In the genomic region with DNA sequence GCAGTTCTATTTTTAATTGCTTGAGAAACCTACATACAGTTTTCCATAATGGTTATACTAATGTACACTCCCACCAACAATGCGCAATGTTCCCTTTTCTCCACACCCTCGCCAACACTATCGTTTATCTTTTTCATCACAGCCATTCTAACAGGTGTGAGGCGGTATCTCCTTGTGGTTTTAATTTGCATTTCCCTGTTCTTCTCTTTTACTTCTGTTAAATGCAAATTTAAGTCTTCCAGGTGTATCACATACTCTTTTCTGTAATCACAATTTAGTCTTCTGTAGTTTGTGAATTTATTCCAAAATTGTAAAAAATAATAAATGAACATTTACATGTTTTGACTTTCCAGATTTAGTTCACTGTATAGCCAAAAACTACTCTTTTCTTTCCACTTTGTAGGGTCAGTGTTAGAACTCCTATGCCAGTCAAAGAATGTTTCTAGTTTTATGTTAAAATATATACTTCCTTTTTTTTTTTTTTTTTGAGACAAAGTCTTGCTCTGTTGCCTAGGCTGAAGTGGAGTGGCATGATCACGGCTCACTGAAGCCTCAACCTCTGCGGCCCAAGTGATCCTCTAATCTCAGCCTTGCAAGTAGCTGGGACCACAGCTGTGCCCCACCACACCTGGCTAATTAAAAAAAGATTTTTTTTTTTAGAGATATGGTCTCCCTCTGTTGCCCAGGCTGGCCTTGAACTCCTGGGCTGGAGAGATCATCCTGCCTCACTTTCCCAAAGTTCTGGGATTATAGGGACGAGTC, we compare ENCODE assay signal across 10 cellular contexts. TPM values are rescaled to one million over a fixed set of nuclear protein-coding genes. Genes with fewer than 3 reads are reported as not detected.
A peak's percentile ranks its signal among the peaks of the same experiment; 100 is the strongest.
DNase-seq lines count a peak whose midpoint lies in the region; ATAC-seq and TF ChIP-seq lines count a peak whose summit lies in the region.
"Had no signal": no experiment of that assay in that cellular context is flagged by ENCODE, and none has a peak within 500 bp of the region (broad histone marks: within the 10 kb centered on the region; RNA-seq: fewer than 3 reads in every experiment).

No MANE protein-coding gene starts in this region.

- H3K27ac ChIP-seq in OCI-LY1 (ENCODE audit: low read depth, low read length, poor library complexity, severe bottlenecking), result peak overlapping the region; percentile 99

- H3K27me3 ChIP-seq in OCI-LY1 (ENCODE audit: insufficient read depth, low read length), result no peaks in the 10 kb centered on the region
- H3K27me3 ChIP-seq: BE2C had no signal

- peaks cover 84% of the 10 kb centered on the region for H3K4me1 ChIP-seq in OCI-LY1 (ENCODE audit: insufficient read depth, low read length, severe bottlenecking)

- peak overlapping the region; percentile 54 for H3K4me2 ChIP-seq in OCI-LY1 (ENCODE audit: low read length)

- H3K9me2 ChIP-seq in OCI-LY1 (ENCODE audit: low read depth, low read length), result no peaks in the 10 kb centered on the region

- peaks cover 4% of the 10 kb centered on the region; the same call in 1 of the 2 replicates for H3K36me3 ChIP-seq in OCI-LY1 (ENCODE audit: insufficient read depth, low read length)
- H3K36me3 ChIP-seq: BE2C had no signal

- peaks cover 2% of the 10 kb centered on the region for H3K36me3 Mint-ChIP-seq in activated CD4-positive, alpha-beta T cell treated with anti-CD3 and anti-CD28 coated beads for 36 hours (ENCODE audit: low read depth)

- H3K4me1 Mint-ChIP-seq in activated CD4-positive, alpha-beta T cell treated with anti-CD3 and anti-CD28 coated beads for 36 hours, result peaks cover 9% of the 10 kb centered on the region

- ATAC-seq in GM18499 (IDR thresholded peaks at IDR 0.05; ENCODE audit: insufficient read depth, unreplicated experiment) (peak; percentile 72), GM21390 (IDR thresholded peaks at IDR 0.05; ENCODE audit: unreplicated experiment) (peak; percentile 75), HG03045 (IDR thresholded peaks at IDR 0.05; ENCODE audit: unreplicated experiment) (peak; percentile 78)
- no peak for ATAC-seq in activated CD4-positive, alpha-beta T cell treated with anti-CD3 and anti-CD28 coated beads for 36 hours

- no peak overlapping the region for H2AFZ ChIP-seq in OCI-LY1 (ENCODE audit: low read length)

- H3K4me3 Mint-ChIP-seq in activated CD4-positive, alpha-beta T cell treated with anti-CD3 and anti-CD28 coated beads for 36 hours, result no peak overlapping the region

- H3F3A ChIP-seq in OCI-LY1 (ENCODE audit: insufficient read depth, low read length), result peaks cover 17% of the 10 kb centered on the region; the same call in 1 of the 2 replicates

- H3K79me2 ChIP-seq in OCI-LY1 (ENCODE audit: insufficient read depth, low read length), result no peaks in the 10 kb centered on the region

- no peaks in the 10 kb centered on the region for H3K9me3 ChIP-seq in OCI-LY1 (ENCODE audit: low read length)
- H3K9me3 ChIP-seq: BE2C had no signal

- TF ChIP-seq CTCF in OCI-LY1 (IDR thresholded peaks at IDR 0.05; ENCODE audit: low read length), result no peak

- H3K9me3 Mint-ChIP-seq in activated CD4-positive, alpha-beta T cell treated with anti-CD3 and anti-CD28 coated beads for 36 hours (ENCODE audit: low read depth), result no peaks in the 10 kb centered on the region

- intact Hi-C loops in activated CD4-positive, alpha-beta T cell treated with anti-CD3 and anti-CD28 coated beads for 36 hours (cut with DNase I, micrococcal nuclease), result no loop called here

- H4K20me1 ChIP-seq in OCI-LY1 (ENCODE audit: insufficient read depth, low read length), result no peaks in the 10 kb centered on the region

- CTCF ChIA-PET in activated CD4-positive, alpha-beta T cell treated with anti-CD3 and anti-CD28 coated beads for 36 hours (lab: Charles Lee), result interaction anchor here (0.7 kb wide), 1 partner anchor 95 kb away, joined by 4 read pairs; no protein-coding TSS in a partner anchor

- H3K27me3 Mint-ChIP-seq in activated CD4-positive, alpha-beta T cell treated with anti-CD3 and anti-CD28 coated beads for 36 hours, result no peaks in the 10 kb centered on the region

- H3K9ac ChIP-seq in OCI-LY1 (ENCODE audit: low read length), result peak overlapping the region; percentile 61

- DNase-seq in activated CD4-positive, alpha-beta T cell treated with anti-CD3 and anti-CD28 coated beads for 36 hours, result no peak
- DNase-seq in SHP77 treated with DMSO at 0.1 percent for 48 hours (lab: John Stamatoyannopoulos, UW), result no peak
- no peak for DNase-seq in activated effector memory CD4-positive, alpha-beta T cell treated with Interleukin-2 at 50 U/mL for 16 hours
- no peak for DNase-seq in T1000 (lab: John Stamatoyannopoulos, UW)
- DNase-seq: BE2C, IMR-90 had no signal

- H3K4me3 ChIP-seq in OCI-LY1 (ENCODE audit: low read depth, low read length, poor library complexity, severe bottlenecking), result peak overlapping the region; percentile 38

- POLR2A ChIA-PET in activated CD4-positive, alpha-beta T cell treated with anti-CD3 and anti-CD28 coated beads for 36 hours (lab: Charles Lee), result no interaction called here

- no peak overlapping the region for H3K27ac Mint-ChIP-seq in activated CD4-positive, alpha-beta T cell treated with anti-CD3 and anti-CD28 coated beads for 36 hours

RNA-seq across cellular contexts. Expression of gene ACYP2, which starts 15.4 kb away (rescaled TPM):
- 1 to 10 TPM; 6.0 to 6.9 TPM for total RNA-seq in activated CD4-positive, alpha-beta T cell treated with anti-CD3 and anti-CD28 coated beads for 36 hours
